Comparison of ENCODE assay signal across 13 cellular contexts in the genomic region with DNA sequence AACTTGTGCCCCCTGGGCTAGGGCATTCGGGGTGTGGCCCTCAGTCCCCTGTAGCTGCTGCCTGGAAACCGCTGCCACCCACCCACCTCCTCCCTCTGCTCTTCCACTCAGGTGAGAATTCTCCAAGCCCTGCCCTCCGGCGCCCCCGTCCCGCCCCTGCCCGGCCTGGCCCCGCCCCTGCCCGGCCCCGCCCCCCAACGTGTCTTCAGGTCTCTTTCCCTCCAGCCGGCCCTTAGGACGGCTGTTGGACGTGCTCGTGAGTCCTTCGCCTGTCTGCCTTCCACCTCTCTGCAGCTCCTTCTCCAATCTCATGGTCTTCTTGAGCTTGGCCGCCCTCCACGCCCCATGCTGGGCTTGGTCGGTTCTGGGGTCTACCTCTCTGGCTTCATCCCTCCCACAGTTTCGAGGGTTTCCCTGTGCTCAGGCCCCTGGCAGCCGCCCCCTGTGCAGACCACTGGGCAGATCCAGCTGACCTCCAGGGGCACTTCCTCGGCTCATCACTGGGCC. TPM values are rescaled to one million over a fixed set of nuclear protein-coding genes. Genes with fewer than 3 reads are reported as not detected.
DNase-seq lines count a peak whose midpoint lies in the region; ATAC-seq and TF ChIP-seq lines count a peak whose summit lies in the region.
"Had no signal": no experiment of that assay in that cellular context is flagged by ENCODE, and none has a peak within 500 bp of the region (broad histone marks: within the 10 kb centered on the region; RNA-seq: fewer than 3 reads in every experiment).

No MANE protein-coding gene starts in this region.

- H3K36me3 ChIP-seq in MM.1S (replicated peaks; ENCODE audit: insufficient read depth, low read length) (no peaks in the 10 kb centered on the region), duodenal mucosa (ENCODE audit: control insufficient read depth in 1 of 2, insufficient read depth in 2 of 2, low read length in 2 of 2) (no peaks in the 10 kb centered on the region)
- H3K36me3 ChIP-seq: heart left ventricle, tibial artery had no signal

- H2AFZ ChIP-seq in MM.1S (ENCODE audit: low read length): 0 out of 2 replicates have a peak overlapping the region, but pooled peaks have one; percentile 23

- ATAC-seq in omental fat pad (ENCODE audit: low FRiP score): peak; percentile 53
- ATAC-seq in HG03354 (IDR thresholded peaks at IDR 0.05; ENCODE audit: poor library complexity, severe bottlenecking, unreplicated experiment): no peak

- no peaks in the 10 kb centered on the region for H3K79me2 ChIP-seq in MM.1S (ENCODE audit: low read length)

- H4K20me1 ChIP-seq in MM.1S (ENCODE audit: insufficient read depth, low read length): no peaks in the 10 kb centered on the region

- H3K9me3 ChIP-seq in MM.1S (replicated peaks; ENCODE audit: insufficient read depth, low read length): no peaks in the 10 kb centered on the region
- no peaks in the 10 kb centered on the region for H3K9me3 ChIP-seq in duodenal mucosa (ENCODE audit: control insufficient read depth in 1 of 2, low read length in 2 of 2)
- H3K9me3 ChIP-seq: heart left ventricle, tibial artery had no signal

- H3K9me2 ChIP-seq in MM.1S (replicated peaks; ENCODE audit: insufficient read depth, low read length): no peaks in the 10 kb centered on the region

- peak; percentile 37 to 38 for DNase-seq in SHP77 (lab: John Stamatoyannopoulos, UW)
- DNase-seq in SHP77 treated with DMSO at 0.1 percent for 48 hours (lab: John Stamatoyannopoulos, UW): no peak
- no peak for DNase-seq in MM.1S
- DNase-seq in omental fat pad (ENCODE audit: low spot score): no peak
- DNase-seq in HT-29 (ENCODE audit: low spot score): no peak
- no peak for DNase-seq in NOMO-1 treated with dmso at 0.1 percent for 144 hours (lab: John Stamatoyannopoulos, UW; ENCODE audit: unreplicated experiment)
- DNase-seq: activated naive CD4-positive, alpha-beta T cell; heart left ventricle; NCI-H345; T-helper 9 cell had no signal

- no peak overlapping the region for H3K4me3 ChIP-seq in MM.1S (ENCODE audit: low read length)
- peak overlapping the region in 1 of 2 donors; percentile 29 for H3K4me3 ChIP-seq in duodenal mucosa (ENCODE audit: low read depth in 1 of 2, low read length in 2 of 2)
- H3K4me3 ChIP-seq: heart left ventricle, tibial artery had no signal

- H3K9ac ChIP-seq in MM.1S (ENCODE audit: low read length): no peak overlapping the region
- H3K9ac ChIP-seq in duodenal mucosa (ENCODE audit: low read depth in 1 of 2, low read length in 2 of 2): peak overlapping the region in 1 of 2 donors; percentile 21

- H3K4me1 ChIP-seq in MM.1S (ENCODE audit: low read length) (no peaks in the 10 kb centered on the region), duodenal mucosa (ENCODE audit: control insufficient read depth in 1 of 2, insufficient read depth in 2 of 2, low read length in 2 of 2) (peaks cover 6 to 13% of the 10 kb centered on the region in 2 donors)
- H3K4me1 ChIP-seq: tibial artery had no signal

- H3K4me2 ChIP-seq in MM.1S (ENCODE audit: low read depth, low read length): no peak overlapping the region

- no peaks in the 10 kb centered on the region for H3F3A ChIP-seq in MM.1S (ENCODE audit: insufficient read depth, low read length)

- no peak overlapping the region for H3K27ac ChIP-seq in MM.1S (ENCODE audit: low read length)
- H3K27ac ChIP-seq in duodenal mucosa (ENCODE audit: low read depth, low read length): peak overlapping the region; percentile 75
- H3K27ac ChIP-seq: tibial artery had no signal

- peaks cover 63% of the 10 kb centered on the region for H3K27me3 ChIP-seq in MM.1S (replicated peaks; ENCODE audit: insufficient read depth, low read length)
- H3K27me3 ChIP-seq in duodenal mucosa (ENCODE audit: control insufficient read depth in 1 of 2, insufficient read depth in 2 of 2, low read length in 2 of 2): peaks cover under 1 to 6% of the 10 kb centered on the region in 2 donors

- TF ChIP-seq CTCF in MM.1S (IDR thresholded peaks at IDR 0.05; ENCODE audit: low read length) (no peak), omental fat pad (IDR thresholded peaks at IDR 0.05) (no peak)

RNA-seq across cellular contexts. Expression of gene MAPK8IP2, which starts 12.2 kb away (rescaled TPM):
- 1 to 10 TPM; 1.6 to 3.1 (median 2.4) TPM for total RNA-seq in omental fat pad
- not detected in 2 replicates for total RNA-seq in HT-29 (2014; rRNA removed; shearing (Covaris generic))

RNA-seq across cellular contexts. Expression of gene ARSA, which starts 15.2 kb away (rescaled TPM):
- total RNA-seq in omental fat pad: 10 to 100 TPM; 29.9 to 43.5 (median 36.1) TPM
- 11.4 and 16.6 TPM in 2 replicates for total RNA-seq in HT-29 (2014; rRNA removed; shearing (Covaris generic))

RNA-seq across cellular contexts. Expression of gene CHKB, which starts 30.1 kb away (rescaled TPM):
- 10 to 100 TPM; 28.3 to 85.6 (median 34.9) TPM for total RNA-seq in omental fat pad
- 21.5 and 26.2 TPM in 2 replicates for total RNA-seq in HT-29 (2014; rRNA removed; shearing (Covaris generic))

RNA-seq across cellular contexts. Expression of gene CPT1B, which starts 34.5 kb away (rescaled TPM):
- 10 to 100 TPM in 3 of 4 donors, 1 to 10 TPM in 1; 4.9 to 29.2 (median 10.8) TPM for total RNA-seq in omental fat pad
- total RNA-seq in HT-29 (2014; rRNA removed; shearing (Covaris generic)): 1.5 and 2.5 TPM in 2 replicates

RNA-seq across cellular contexts. Expression of gene SYCE3, which starts 50.0 kb away (rescaled TPM):
- total RNA-seq in omental fat pad: not detected
- not detected in 2 replicates for total RNA-seq in HT-29 (2014; rRNA removed; shearing (Covaris generic))
- total RNA-seq: heart left ventricle had no signal

Comparison
In these comparisons a context has a peak if more than half of its experiments do, and no peak if none do; other contexts are left out.
1. DNase-seq: peak in SHP77 (2 of 2); none in SHP77 treated with DMSO at 0.1 percent for 48 hours (single experiment), MM.1S (single experiment), omental fat pad (single experiment), HT-29 (single experiment) and NOMO-1 treated with dmso at 0.1 percent for 144 hours (single experiment).